Comparison of ENCODE assay signal across 8 cellular contexts in the genomic region with DNA sequence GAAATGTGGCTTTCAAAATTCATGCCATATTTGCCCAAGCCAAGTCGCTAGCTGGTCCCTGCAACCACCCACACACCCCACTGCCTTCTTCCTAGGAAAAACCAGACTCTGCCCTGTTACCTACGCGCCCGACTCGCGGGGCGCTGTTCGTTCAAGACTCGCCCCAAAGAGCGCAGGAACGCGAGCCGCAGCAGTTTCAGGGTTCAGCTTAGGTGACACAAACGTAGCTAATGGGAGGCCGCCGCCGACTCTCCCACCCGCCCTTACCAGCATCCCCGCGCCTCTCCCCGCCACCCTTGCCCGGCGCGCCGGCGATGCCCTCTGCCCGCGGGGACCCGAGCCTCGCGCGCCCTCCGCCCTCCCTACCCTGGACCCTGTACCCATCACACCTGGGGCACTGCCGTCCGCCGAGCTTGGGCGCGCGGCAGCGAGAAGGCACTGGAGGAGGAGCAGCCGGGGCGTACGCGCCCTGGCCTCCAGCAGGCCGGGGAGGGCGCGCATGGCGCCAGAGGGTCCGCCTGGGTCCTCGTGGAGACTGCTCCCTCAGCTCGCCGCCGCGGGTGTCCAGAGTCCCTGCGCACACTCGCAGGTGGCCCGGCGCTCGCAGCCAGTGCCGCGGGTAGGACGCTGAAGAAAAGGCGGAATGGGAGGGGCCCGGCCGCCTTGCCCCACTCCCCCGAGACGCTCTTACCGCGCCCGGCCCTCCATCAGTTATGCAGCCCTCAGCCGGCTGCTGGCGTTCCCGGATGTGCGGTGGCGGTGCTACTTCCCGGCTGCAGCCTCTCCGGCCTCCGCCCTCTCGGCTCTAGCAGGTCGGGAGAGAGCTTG. TPM values are rescaled to one million over a fixed set of nuclear protein-coding genes. Genes with fewer than 3 reads are reported as not detected.
DNase-seq lines count a peak whose midpoint lies in the region; ATAC-seq and TF ChIP-seq lines count a peak whose summit lies in the region.

A gene with protein sequence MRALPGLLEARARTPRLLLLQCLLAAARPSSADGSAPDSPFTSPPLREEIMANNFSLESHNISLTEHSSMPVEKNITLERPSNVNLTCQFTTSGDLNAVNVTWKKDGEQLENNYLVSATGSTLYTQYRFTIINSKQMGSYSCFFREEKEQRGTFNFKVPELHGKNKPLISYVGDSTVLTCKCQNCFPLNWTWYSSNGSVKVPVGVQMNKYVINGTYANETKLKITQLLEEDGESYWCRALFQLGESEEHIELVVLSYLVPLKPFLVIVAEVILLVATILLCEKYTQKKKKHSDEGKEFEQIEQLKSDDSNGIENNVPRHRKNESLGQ (minus strand): TSS at position 638 of the 828 bp plus-strand sequence. CDS start 137 bp downstream, at position 501.

- H3K27me3 ChIP-seq in right atrium auricular region (no peaks in the 10 kb centered on the region), rectal smooth muscle tissue (ENCODE audit: control insufficient read depth, insufficient read depth, low read length) (no peaks in the 10 kb centered on the region), aorta (ENCODE audit: control insufficient read depth in 1 of 2, insufficient read depth in 2 of 2, low read length in 1 of 2) (no peaks in the 10 kb centered on the region)

- H3K9me3 ChIP-seq in right atrium auricular region (no peaks in the 10 kb centered on the region), aorta (ENCODE audit: control insufficient read depth, low read length) (no peaks in the 10 kb centered on the region)

- no peak within 1 kb of the TSS for H3K9ac ChIP-seq in rectal smooth muscle tissue (ENCODE audit: low read length)

- peak within 1 kb of the TSS; percentile 31 to 52 for H3K4me3 ChIP-seq in right atrium auricular region
- peak within 1 kb of the TSS; percentile 58 for H3K4me3 ChIP-seq in rectal smooth muscle tissue (ENCODE audit: low read length)
- H3K4me3 ChIP-seq in aorta (ENCODE audit: low read length in 2 of 2) = peak within 1 kb of the TSS; percentile 3 to 18

- no peak for TF ChIP-seq CTCF in right atrium auricular region (IDR thresholded peaks at IDR 0.05)

- H3K27ac ChIP-seq in right atrium auricular region (peak within 1 kb of the TSS; percentile 50 to 60), rectal smooth muscle tissue (ENCODE audit: low read depth, low read length) (no peak within 1 kb of the TSS), aorta (ENCODE audit: low read depth in 1 of 2, low read length in 2 of 2) (no peak within 1 kb of the TSS)

- H3K4me1 ChIP-seq in right atrium auricular region = peaks cover 0 to 6% of the 10 kb centered on the region in 2 donors
- H3K4me1 ChIP-seq in rectal smooth muscle tissue (ENCODE audit: control insufficient read depth, insufficient read depth, low read length) = no peaks in the 10 kb centered on the region
- H3K4me1 ChIP-seq in aorta (ENCODE audit: control insufficient read depth in 1 of 2, insufficient read depth in 2 of 2, low read length in 2 of 2) = no peaks in the 10 kb centered on the region

- intact Hi-C loops in aorta (cut with DNase I) = no loop called here

- H3K36me3 ChIP-seq in right atrium auricular region = no peaks in the 10 kb centered on the region
- H3K36me3 ChIP-seq in rectal smooth muscle tissue (ENCODE audit: control insufficient read depth, insufficient read depth, low read length) = no peaks in the 10 kb centered on the region
- no peaks in the 10 kb centered on the region for H3K36me3 ChIP-seq in aorta (ENCODE audit: control insufficient read depth in 1 of 2, insufficient read depth in 2 of 2, low read length in 1 of 2)

- WGBS in aorta, 2 donors = 1% methylated on average over 63 to 80 of the region's 80 CpGs

- ATAC-seq in GM19452 (IDR thresholded peaks at IDR 0.05; ENCODE audit: unreplicated experiment) = peak; percentile 57
- peak; percentile 65 for ATAC-seq in aorta (ENCODE audit: low FRiP score)

- DNase-seq in COLO829 (ENCODE audit: low spot score) = peak; percentile 3
- peak; percentile 62 for DNase-seq in HK-2 (ENCODE audit: unreplicated experiment)
- DNase-seq in SHP77 (lab: John Stamatoyannopoulos, UW) = peak; percentile 84 to 89
- peak; percentile 83 for DNase-seq in activated naive CD4-positive, alpha-beta T cell treated with Interleukin-2 at 50 U/mL for 16 hours
- no peak for DNase-seq in right atrium auricular region (ENCODE audit: low spot score)
- peak; percentile 80 to 83 for DNase-seq in aorta

RNA-seq across cellular contexts. Expression of the gene that starts here (rescaled TPM):
- total RNA-seq in right atrium auricular region = 1 to 10 TPM; 6.7 to 7.3 TPM
- total RNA-seq in aorta = 10 to 100 TPM; 21.5 to 40.2 TPM
- polyA plus RNA-seq in aorta = 10 to 100 TPM in 1 of 2 donors, 1 to 10 TPM in 1; 2.5 to 15.8 TPM

Comparison
In these comparisons a context has a peak if more than half of its experiments do, and no peak if none do; other contexts are left out.
1. H3K27ac ChIP-seq: peak in right atrium auricular region (2 of 2); none in rectal smooth muscle tissue (single experiment) and aorta (0 of 2).
2. Peak in every context shown above with its lines, with median percentiles within 50 percentile points of each other: H3K4me3 ChIP-seq.